ENCODE assay signal across 18 cellular contexts in the genomic region with DNA sequence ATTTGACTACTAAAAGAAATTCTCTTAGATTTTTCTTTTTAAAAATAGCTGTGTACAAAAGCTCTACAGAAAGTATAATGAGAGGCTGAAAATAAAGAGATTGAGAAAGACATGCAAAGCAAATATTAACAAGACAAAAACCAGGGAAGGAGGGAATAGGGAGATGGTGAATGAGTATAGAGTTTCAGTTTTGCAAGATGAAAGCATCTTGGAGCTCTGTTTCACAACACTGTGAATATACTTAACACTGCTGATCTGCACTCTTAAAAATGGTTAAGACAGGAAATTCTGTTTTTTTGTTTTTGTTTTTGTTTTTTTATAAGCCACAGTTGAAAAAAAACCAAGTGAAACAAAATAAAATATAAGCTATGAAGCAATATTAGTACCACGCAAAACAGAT. TPM values are rescaled to one million over a fixed set of nuclear protein-coding genes. Genes with fewer than 3 reads are reported as not detected.
"Had no signal": no experiment of that assay in that cellular context is flagged by ENCODE, and none has a peak within 500 bp of the region (broad histone marks: within the 10 kb centered on the region; RNA-seq: fewer than 3 reads in every experiment).

No MANE protein-coding gene starts in this region.

- ATAC-seq: activated CD8-positive, alpha-beta T cell treated with anti-CD3 and anti-CD28 coated beads for 36 hours; esophagus mucosa; sciatic nerve had no signal

- DNase-seq: activated CD4-positive, alpha-beta T cell treated with anti-CD3 and anti-CD28 coated beads, Interleukin-2, amount 10 ng/mL, durations not matched to agents 24 days and 14 days; activated CD8-positive, alpha-beta T cell treated with anti-CD3 and anti-CD28 coated beads for 36 hours; activated naive CD4-positive, alpha-beta T cell treated with anti-CD3 and anti-CD28 coated beads for 36 hours; activated T-cell treated with anti-CD3 and anti-CD28 coated beads, Interleukin-2, amount 50 U/mL, for 1 hour; cerebellar nuclear complex; effector CD4-positive, alpha-beta T cell; foreskin fibroblast; hippocampal formation; nephron progenitor cell; nucleus accumbens; stimulated activated naive CD4-positive, alpha-beta T cell; substantia nigra; T1000; tibial artery had no signal

- H3K4me3 ChIP-seq: lung, tibial artery had no signal

- H3K9me3 ChIP-seq: tibial artery had no signal

- H3K27ac ChIP-seq: tibial artery had no signal

- H3K27me3 ChIP-seq: tibial artery had no signal

RNA-seq across cellular contexts. Expression of a gene that starts 58.6 kb away (rescaled TPM):
- total RNA-seq: activated CD4-positive, alpha-beta T cell treated with anti-CD3 and anti-CD28 coated beads, Interleukin-2, amount 10 ng/mL, durations not matched to agents 24 days and 14 days; activated CD8-positive, alpha-beta T cell treated with anti-CD3 and anti-CD28 coated beads for 36 hours; activated naive CD4-positive, alpha-beta T cell treated with anti-CD3 and anti-CD28 coated beads for 36 hours; bronchial epithelial cell had no signal
